8 cellular contexts compared by ENCODE assay signal in the genomic region with DNA sequence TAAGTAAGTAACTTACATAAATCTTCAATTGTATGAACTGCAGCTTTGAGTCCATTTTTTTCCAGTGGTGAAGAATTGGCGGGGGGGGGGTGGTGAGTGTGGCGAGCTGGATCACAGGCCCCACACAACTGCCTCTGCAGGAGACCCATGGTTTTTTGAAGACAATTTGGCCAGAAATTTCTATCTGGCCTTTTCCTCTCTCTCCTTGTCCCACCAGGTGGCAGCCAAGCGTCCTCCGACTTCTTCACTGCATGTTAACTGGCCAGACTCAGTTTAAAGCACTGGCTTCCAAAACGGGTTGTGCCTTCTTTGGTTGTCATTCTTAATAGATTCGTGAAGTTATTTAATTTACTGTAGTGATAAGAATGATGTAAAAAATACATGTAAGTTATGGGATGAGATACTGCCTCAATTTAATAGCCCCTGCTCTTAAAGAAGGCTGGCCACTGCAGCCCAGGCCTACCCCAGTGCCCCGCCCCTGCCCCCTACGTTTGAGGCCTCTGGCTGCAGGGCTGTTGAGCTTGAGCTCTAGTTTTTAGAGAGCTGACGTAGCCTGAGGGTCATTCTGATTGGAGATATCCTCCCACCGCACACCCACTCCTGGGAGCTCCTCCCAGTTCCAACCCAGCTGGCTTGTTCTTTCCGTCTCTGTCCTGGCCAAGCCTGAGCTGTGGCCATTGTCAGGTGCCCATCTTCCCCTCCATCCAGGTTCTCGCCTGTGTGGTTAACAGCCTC. TPM values are rescaled to one million over a fixed set of nuclear protein-coding genes. Genes with fewer than 3 reads are reported as not detected.
A peak's percentile ranks its signal among the peaks of the same experiment; 100 is the strongest.
DNase-seq lines count a peak whose midpoint lies in the region; ATAC-seq, FAIRE-seq and TF ChIP-seq lines count a peak whose summit lies in the region.

No MANE protein-coding gene starts in this region.

- peak; percentile 63 for TF ChIP-seq CTCF in A549 (IDR thresholded peaks at IDR 0.05)
- peak; percentile 55 for TF ChIP-seq CTCF in GM12864 (IDR thresholded peaks at IDR 0.05; ENCODE audit: low read depth, low read length, missing control alignments)
- TF ChIP-seq CTCF in foreskin fibroblast (IDR thresholded peaks at IDR 0.05; ENCODE audit: low read depth, low read length): peak; percentile 62
- peak; percentile 54 for TF ChIP-seq CTCF in smooth muscle cell (IDR thresholded peaks at IDR 0.05; ENCODE audit: borderline replicate concordance, insufficient read depth, poor library complexity, severe bottlenecking)
- TF ChIP-seq CTCF in prostate gland (IDR thresholded peaks at IDR 0.05): peak in 2 of 4 experiments; percentile 46 to 52

- intact Hi-C loops in prostate gland (cut with DNase I): loop anchor here (10.0 kb wide), 2 partner anchors 713 to 883 kb away; a partner anchor contains a TSS

- H3K9ac ChIP-seq in smooth muscle cell (ENCODE audit: low read depth): no peak overlapping the region

- no peak for TF ChIP-seq EP300 in A549 (IDR thresholded peaks at IDR 0.05)

- no peak overlapping the region for H3K4me3 Mint-ChIP-seq in T-cell

- H3K36me3 Mint-ChIP-seq in T-cell: peaks cover 48% of the 10 kb centered on the region

- H3K4me2 ChIP-seq in A549: no peak overlapping the region
- H3K4me2 ChIP-seq in smooth muscle cell: no peak overlapping the region

- H3K9me3 Mint-ChIP-seq in T-cell: no peaks in the 10 kb centered on the region

- H3K4me3 ChIP-seq in A549 (no peak overlapping the region), GM12864 (ENCODE audit: low read depth, low read length) (no peak overlapping the region), SJCRH30 (no peak overlapping the region), foreskin fibroblast (ENCODE audit: low read depth in 1 of 2, low read length in 2 of 2) (no peak overlapping the region), smooth muscle cell (no peak overlapping the region), prostate gland (no peak overlapping the region)

- FAIRE-seq in A549 (lab: Jason Lieb, UNC): no peak

- CTCF ChIA-PET in A549 (lab: Yijun Ruan, JAX) (interaction anchor here (0.6 to 7.6 kb wide), 32 partner anchors 9 to 1018 kb away, joined by 3 to 77 read pairs (median 4); no protein-coding TSS in a partner anchor), T-cell (lab: Charles Lee) (no interaction called here)

- TF ChIP-seq POLR2A in A549 (IDR thresholded peaks at IDR 0.05; ENCODE audit: low read length): no peak
- no peak for TF ChIP-seq POLR2A in prostate gland (IDR thresholded peaks at IDR 0.05)

- TF ChIP-seq RAD21 in A549 (conservative IDR thresholded peaks at IDR 0.05 in 1 of 2, IDR thresholded peaks at IDR 0.05 in 1 of 2): peak; percentile 54 to 57

- H3K27me3 Mint-ChIP-seq in T-cell: no peaks in the 10 kb centered on the region

- H3F3A ChIP-seq in smooth muscle cell (ENCODE audit: low read depth): no peaks in the 10 kb centered on the region

- no peak overlapping the region for H3K27ac Mint-ChIP-seq in T-cell

- DNase-seq in A549 (ENCODE audit: low read depth in 1 of 2, low spot score in 1 of 2): peak; percentile 56 to 77
- DNase-seq in GM12864 (ENCODE audit: low read depth): no peak
- peak; percentile 49 to 70 for DNase-seq in SJCRH30
- peak; percentile 28 to 64 for DNase-seq in foreskin fibroblast
- DNase-seq in smooth muscle cell (lab: John Stamatoyannopoulos, UW; ENCODE audit: unreplicated experiment): no peak
- no peak for DNase-seq in prostate gland (ENCODE audit: low spot score)
- DNase-seq in T-cell: no peak
- no peak for DNase-seq in stimulated activated naive CD4-positive, alpha-beta T cell treated with Interleukin-2 at 50 U/mL for 16 hours (lab: John Stamatoyannopoulos, UW)

- no peak overlapping the region for H2AFZ ChIP-seq in smooth muscle cell (ENCODE audit: low read depth)

- ATAC-seq in A549 (peak; percentile 82 to 89), T-cell (replicated peaks in 1 of 4) (no peak)

- no peaks in the 10 kb centered on the region for H3K79me2 ChIP-seq in smooth muscle cell (ENCODE audit: low read depth)

- POLR2A ChIA-PET in A549 (lab: Yijun Ruan, JAX): interaction anchor here (0.7 kb wide), 1 partner anchor 961 kb away, joined by 5 read pairs; no protein-coding TSS in a partner anchor
- POLR2A ChIA-PET in T-cell (lab: Charles Lee): no interaction called here

- H4K20me1 ChIP-seq in smooth muscle cell (ENCODE audit: low read depth): no peaks in the 10 kb centered on the region

- H3K36me3 ChIP-seq in SJCRH30 (peaks cover 5% of the 10 kb centered on the region; the same call in 1 of the 2 replicates), smooth muscle cell (ENCODE audit: low read depth) (no peaks in the 10 kb centered on the region), prostate gland (peaks cover 6 to 7% of the 10 kb centered on the region in 2 donors)

- no peaks in the 10 kb centered on the region for H3K27me3 ChIP-seq in SJCRH30
- H3K27me3 ChIP-seq in smooth muscle cell (ENCODE audit: low read depth): no peaks in the 10 kb centered on the region
- no peaks in the 10 kb centered on the region for H3K27me3 ChIP-seq in prostate gland (replicated peaks; ENCODE audit: insufficient read depth)

- H3K9me3 ChIP-seq in A549 (no peaks in the 10 kb centered on the region), SJCRH30 (replicated peaks) (no peaks in the 10 kb centered on the region), smooth muscle cell (replicated peaks; ENCODE audit: low read depth) (no peaks in the 10 kb centered on the region), prostate gland (no peaks in the 10 kb centered on the region)

- no peaks in the 10 kb centered on the region for H3K4me1 Mint-ChIP-seq in T-cell

- no peak overlapping the region for H3K27ac ChIP-seq in A549
- H3K27ac ChIP-seq in SJCRH30: no peak overlapping the region
- H3K27ac ChIP-seq in smooth muscle cell (ENCODE audit: low read depth): no peak overlapping the region
- peak overlapping the region in 1 of 2 donors; percentile 63 for H3K27ac ChIP-seq in prostate gland

- WGBS in A549 (ENCODE audit: missing lambda C conversion rate): 54% methylated on average over 12 of the region's 12 CpGs
- WGBS in smooth muscle cell (ENCODE audit: low lambda C conversion rate): 53% methylated on average over 12 of the region's 12 CpGs
- 49% methylated on average over 12 of the region's 12 CpGs for WGBS in prostate gland

- 0 out of 3 replicates have a peak, but pooled peaks cover 4% of the 10 kb centered on the region for H3K4me1 ChIP-seq in A549
- peaks cover 11% of the 10 kb centered on the region for H3K4me1 ChIP-seq in SJCRH30
- H3K4me1 ChIP-seq in smooth muscle cell (ENCODE audit: low read depth): no peaks in the 10 kb centered on the region
- H3K4me1 ChIP-seq in prostate gland (replicated peaks): no peaks in the 10 kb centered on the region

TF ChIP-seq in A549, 52 proteins besides CTCF, POLR2A, EP300 and RAD21:
- no peak for TF ChIP-seq ZFP36 (IDR thresholded peaks at IDR 0.05; ENCODE audit: borderline replicate concordance, partially characterized antibody)
- TF ChIP-seq HEYL (CRISPR knock-in tag; IDR thresholded peaks at IDR 0.05): no peak
- no peak for TF ChIP-seq HOXB5 (CRISPR knock-in tag; IDR thresholded peaks at IDR 0.05)
- TF ChIP-seq, protein P1, sequence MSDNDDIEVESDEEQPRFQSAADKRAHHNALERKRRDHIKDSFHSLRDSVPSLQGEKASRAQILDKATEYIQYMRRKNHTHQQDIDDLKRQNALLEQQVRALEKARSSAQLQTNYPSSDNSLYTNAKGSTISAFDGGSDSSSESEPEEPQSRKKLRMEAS (IDR thresholded peaks at IDR 0.05): no peak
- TF ChIP-seq SMC3 (IDR thresholded peaks at IDR 0.05): peak; percentile 76

RNA-seq across cellular contexts. Expression of a gene that starts 36.4 kb away (rescaled TPM):
- polyA plus RNA-seq in A549 (2011; rRNA removed) (45.8 and 91.1 TPM in 2 replicates), A549 (2017; fragmentation: RNase III; extraction: RNeasy Plus Mini Kit Qiagen cat#74134 plus additional on column Dnase treatment) (45.4 to 49.4 TPM (median 48.0 TPM) in 3 replicates), smooth muscle cell (5.8 and 8.4 TPM in 2 replicates)
- polyA plus RNA-seq in A549 (2012; cell fraction: cytosol; rRNA removed): 103 and 110 TPM in 2 replicates
- polyA plus RNA-seq in A549 (2012; cell fraction: nucleus; rRNA removed): 243 and 294 TPM in 2 replicates
- 121 and 143 TPM in 2 replicates for polyA minus RNA-seq in A549 (2011; rRNA and poly(A)+ RNA removed)
- 20.1 and 22.2 TPM in 2 replicates for total RNA-seq in SJCRH30 (2014; rRNA removed; shearing (Covaris generic))
- total RNA-seq in smooth muscle cell (3.6 and 6.2 TPM in 2 replicates), prostate gland (100 to 1,000 TPM in 1 of 2 donors, 10 to 100 TPM in 1; 61.7 to 124 TPM), T-cell (10 to 100 TPM; 28.9 to 42.5 (median 35.6) TPM)

Comparison
In these comparisons a context has a peak if more than half of its experiments do, and no peak if none do; other contexts are left out.
1. ATAC-seq: peak in A549 (2 of 2); none in T-cell (0 of 4).
2. DNase-seq: peak in A549 (2 of 2), SJCRH30 (2 of 2) and foreskin fibroblast (2 of 2); none in GM12864 (single experiment), smooth muscle cell (single experiment), prostate gland (single experiment), T-cell (0 of 34) and stimulated activated naive CD4-positive, alpha-beta T cell treated with Interleukin-2 at 50 U/mL for 16 hours (single experiment).